9 cellular contexts compared by ENCODE assay signal in the genomic region with DNA sequence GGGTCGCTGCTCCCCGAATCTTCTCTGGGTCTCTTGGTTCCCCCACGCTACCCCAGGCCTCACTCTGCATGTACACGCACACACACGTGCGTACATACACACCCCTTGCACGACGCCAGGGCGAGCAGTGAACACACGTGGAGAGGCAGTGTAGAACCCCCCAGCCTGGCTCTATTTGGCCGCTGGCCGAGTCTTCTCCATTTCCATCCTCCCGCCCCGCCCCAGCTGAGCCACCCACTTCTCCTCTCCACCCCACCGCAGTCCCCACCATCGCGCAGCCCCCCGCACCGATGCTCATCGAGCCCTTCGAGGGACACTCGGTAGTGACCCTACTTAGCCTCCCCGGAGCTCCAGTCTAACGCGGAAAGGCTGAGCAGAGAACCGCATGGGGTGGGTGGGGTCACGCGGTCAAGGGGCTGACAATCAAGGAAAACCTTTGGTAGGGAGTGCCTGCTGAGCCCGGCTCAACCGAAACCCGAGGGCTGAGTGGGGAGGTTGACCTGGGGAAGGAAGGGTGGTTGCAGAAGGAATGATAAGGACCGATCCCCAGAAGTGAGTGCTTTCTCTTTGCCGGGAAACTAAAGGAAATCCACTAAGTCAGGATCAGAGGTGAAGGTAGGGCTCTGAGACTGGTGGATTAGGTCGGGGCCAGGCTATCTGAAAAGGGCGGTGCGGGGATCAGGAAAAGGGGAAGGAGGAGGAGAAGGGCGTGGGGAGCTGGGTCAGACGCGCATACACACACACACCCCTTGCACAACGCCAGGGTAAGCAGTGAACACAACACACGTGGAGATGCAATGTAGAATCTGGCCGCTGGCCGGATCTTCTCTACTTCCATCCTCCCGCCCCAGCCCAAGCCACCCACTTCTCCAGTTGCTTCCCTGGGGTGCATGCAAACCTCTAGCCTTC. TPM values are rescaled to one million over a fixed set of nuclear protein-coding genes. Genes with fewer than 3 reads are reported as not detected.
DNase-seq lines count a peak whose midpoint lies in the region; ATAC-seq and TF ChIP-seq lines count a peak whose summit lies in the region.
"Had no signal": no experiment of that assay in that cellular context is flagged by ENCODE, and none has a peak within 500 bp of the region (broad histone marks: within the 10 kb centered on the region; RNA-seq: fewer than 3 reads in every experiment).

No MANE protein-coding gene starts in this region.

- TF ChIP-seq CTCF in Calu3 (IDR thresholded peaks at IDR 0.05; ENCODE audit: unreplicated experiment) (no peak), breast epithelium (IDR thresholded peaks at IDR 0.05) (peak in 1 of 3 donors; percentile 10), left lung (IDR thresholded peaks at IDR 0.05) (no peak)

- DNase-seq in Calu3 (no peak), MV-4-11 (lab: John Stamatoyannopoulos, UW) (peak; percentile 85), breast epithelium (ENCODE audit: low spot score in 2 of 2) (peak in 1 of 2 donors; percentile 42), left lung (peak in 1 of 2 donors; percentile 74), ureter (ENCODE audit: low spot score) (peak; percentile 68)

- no peaks in the 10 kb centered on the region for H3K36me3 ChIP-seq in breast epithelium
- no peaks in the 10 kb centered on the region for H3K36me3 ChIP-seq in left lung

- H3K27ac Mint-ChIP-seq in Calu3 (ENCODE audit: unreplicated experiment) = no peak overlapping the region

- peaks cover 12% of the 10 kb centered on the region for H3K4me1 Mint-ChIP-seq in Calu3 (ENCODE audit: low read depth, unreplicated experiment)

- H3K27ac ChIP-seq in breast epithelium = peak overlapping the region; percentile 17 to 44
- H3K27ac ChIP-seq in left lung = no peak overlapping the region

- H3K4me1 ChIP-seq in breast epithelium = no peaks in the 10 kb centered on the region
- H3K4me1 ChIP-seq in left lung = peaks cover 19 to 30% of the 10 kb centered on the region in 2 donors

- H3K4me3 Mint-ChIP-seq in Calu3 (ENCODE audit: low read depth, unreplicated experiment) = peak overlapping the region; percentile 28

- ATAC-seq in left lung (peak; percentile 63), HG03342 (IDR thresholded peaks at IDR 0.05; ENCODE audit: unreplicated experiment) (no peak), HG02938 (IDR thresholded peaks at IDR 0.05; ENCODE audit: unreplicated experiment) (no peak), GM19324 (IDR thresholded peaks at IDR 0.05; ENCODE audit: low FRiP score, unreplicated experiment) (no peak)

- H3K27me3 Mint-ChIP-seq in Calu3 (ENCODE audit: unreplicated experiment) = peaks cover 80% of the 10 kb centered on the region

- TF ChIP-seq POLR2A in breast epithelium (IDR thresholded peaks at IDR 0.05) = no peak

- intact Hi-C loops in Calu3 (cut with micrococcal nuclease; ENCODE audit: unreplicated experiment) (no loop called here), breast epithelium (cut with DNase I; ENCODE audit: low total_unique reads) (no loop called here), left lung (cut with DNase I) (loop anchor here in 1 of 2 donors (5.0 kb wide), 1 partner anchor 102 kb away; no protein-coding TSS in a partner anchor)

- H3K27me3 ChIP-seq in breast epithelium (peaks cover 0 to 1% of the 10 kb centered on the region in 2 donors), left lung (peaks cover 12 to 69% of the 10 kb centered on the region in 2 donors)

- BruUV-seq in Calu3 (replicated peaks; lab: Mats Ljungman, UMichigan) = no TSS peak

- H3K4me3 ChIP-seq in breast epithelium (peak overlapping the region; percentile 38 to 68 (median 60)), left lung (peak overlapping the region in 1 of 2 donors; percentile 41)

- CTCF ChIA-PET in Calu3 (lab: Charles Lee) = no interaction called here

- H3K9me3 Mint-ChIP-seq in Calu3 (ENCODE audit: low read depth, unreplicated experiment) = no peaks in the 10 kb centered on the region

- H3K36me3 Mint-ChIP-seq in Calu3 (ENCODE audit: insufficient read depth, unreplicated experiment) = no peaks in the 10 kb centered on the region

- H3K9me3 ChIP-seq in breast epithelium (no peaks in the 10 kb centered on the region), left lung (no peaks in the 10 kb centered on the region)

RNA-seq across cellular contexts. Expression of gene CPXM1, which starts 49.8 kb away (rescaled TPM):
- total RNA-seq in Calu3 (2022) (0.14 and 0.29 TPM in 2 replicates), breast epithelium (10 to 100 TPM; 23.1 to 45.4 (median 28.5) TPM), left lung (10 to 100 TPM in 1 of 2 donors, 1 to 10 TPM in 1; 8.1 to 25.8 TPM), ureter (3.0 TPM)
- total RNA-seq: HT1080 had no signal

RNA-seq across cellular contexts. Expression of gene EBF4, which starts 58.0 kb away (rescaled TPM):
- total RNA-seq in Calu3 (2022) = 4.3 and 6.6 TPM in 2 replicates
- total RNA-seq in breast epithelium = 10 to 100 TPM in 2 of 3 donors, 1 to 10 TPM in 1; 1.6 to 22.0 (median 22.0) TPM
- 10 to 100 TPM in 1 of 2 donors, 1 to 10 TPM in 1; 10.0 to 11.9 TPM for total RNA-seq in left lung
- total RNA-seq in ureter = 30.3 TPM
- total RNA-seq: HT1080 had no signal

Comparison
In these comparisons a context has a peak if more than half of its experiments do, and no peak if none do; other contexts are left out.
1. H3K27ac ChIP-seq: peak in breast epithelium (2 of 2); none in left lung (0 of 2).